ENCODE assay signal across 11 cellular contexts in the genomic region with DNA sequence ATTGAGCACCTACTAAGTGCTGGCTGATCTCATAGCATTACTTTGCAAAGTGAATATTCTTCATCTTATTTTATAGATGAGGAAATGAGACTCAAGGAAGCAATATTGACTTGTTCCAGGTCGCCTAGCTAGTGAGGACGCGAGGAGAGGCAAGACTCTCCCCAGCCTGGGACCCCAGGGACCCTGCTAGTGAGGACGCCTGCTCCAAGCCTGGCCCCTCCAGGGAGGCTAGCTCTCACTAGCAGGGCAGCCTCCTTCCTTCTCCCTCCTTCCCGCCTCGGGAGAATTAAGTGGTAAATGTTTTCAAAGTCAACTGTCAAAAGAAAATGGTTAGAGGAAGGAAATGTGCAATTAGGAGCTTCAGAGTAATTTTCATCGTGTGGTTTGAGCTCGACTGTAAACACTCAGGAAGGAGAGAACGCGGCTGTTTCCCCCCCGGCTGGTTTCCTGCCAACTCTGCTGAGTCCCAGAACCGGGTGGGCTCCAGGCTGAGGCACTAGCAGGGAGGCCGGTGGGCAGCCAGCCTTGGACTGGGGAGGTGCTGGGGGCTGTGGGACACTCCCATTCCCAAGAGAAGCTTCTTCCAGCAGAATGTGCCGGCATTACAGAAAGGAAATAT. TPM values are rescaled to one million over a fixed set of nuclear protein-coding genes. Genes with fewer than 3 reads are reported as not detected.
A peak's percentile ranks its signal among the peaks of the same experiment; 100 is the strongest.
DNase-seq lines count a peak whose midpoint lies in the region; ATAC-seq, FAIRE-seq and TF ChIP-seq lines count a peak whose summit lies in the region.
"Had no signal": no experiment of that assay in that cellular context is flagged by ENCODE, and none has a peak within 500 bp of the region (broad histone marks: within the 10 kb centered on the region; RNA-seq: fewer than 3 reads in every experiment).

No MANE protein-coding gene starts in this region.

- H3F3A ChIP-seq in GM23338 (replicated peaks; ENCODE audit: low read depth) = no peaks in the 10 kb centered on the region

- H3K27me3 ChIP-seq in heart right ventricle (no peaks in the 10 kb centered on the region), right atrium auricular region (no peaks in the 10 kb centered on the region), endothelial cell of umbilical vein (ENCODE audit: control insufficient read depth in 2 of 2, insufficient read depth in 2 of 2, low read length in 2 of 2) (no peaks in the 10 kb centered on the region), subcutaneous abdominal adipose tissue (ENCODE audit: control insufficient read depth in 5 of 5, insufficient read depth in 4 of 5, low read length in 5 of 5) (peaks cover 0 to 5% (median 0%) of the 10 kb centered on the region in 5 donors), GM23338 (ENCODE audit: insufficient read depth) (no peaks in the 10 kb centered on the region)

- no peaks in the 10 kb centered on the region for H3K36me3 Mint-ChIP-seq in T-cell
- no peaks in the 10 kb centered on the region for H3K36me3 Mint-ChIP-seq in GM23338 (ENCODE audit: low read depth)

- H3K36me3 ChIP-seq in heart right ventricle (no peaks in the 10 kb centered on the region), right atrium auricular region (no peaks in the 10 kb centered on the region), endothelial cell of umbilical vein (ENCODE audit: control insufficient read depth in 2 of 2, extremely low read depth in 1 of 2, insufficient read depth in 2 of 2, low read length in 2 of 2) (no peaks in the 10 kb centered on the region), subcutaneous abdominal adipose tissue (ENCODE audit: control insufficient read depth in 5 of 5, insufficient read depth in 5 of 5, low read length in 5 of 5) (no peaks in the 10 kb centered on the region), GM23338 (ENCODE audit: insufficient read depth) (no peaks in the 10 kb centered on the region)

- H3K9me3 Mint-ChIP-seq in T-cell (no peaks in the 10 kb centered on the region), GM23338 (no peaks in the 10 kb centered on the region)

- H3K9ac ChIP-seq in endothelial cell of umbilical vein (replicated peaks; ENCODE audit: extremely low read depth, insufficient read depth, low read length) = peak overlapping the region; percentile 1
- peak overlapping the region in 1 of 5 donors; percentile 56 for H3K9ac ChIP-seq in subcutaneous abdominal adipose tissue (ENCODE audit: low read length in 5 of 5)

- H3K79me2 ChIP-seq in endothelial cell of umbilical vein (ENCODE audit: control insufficient read depth, insufficient read depth, low read length) = no peaks in the 10 kb centered on the region
- H3K79me2 ChIP-seq in GM23338 (replicated peaks; ENCODE audit: insufficient read depth) = no peaks in the 10 kb centered on the region

- H3K9me3 ChIP-seq in heart right ventricle = peaks cover 0 to 11% (median under 1%) of the 10 kb centered on the region in 11 donors
- H3K9me3 ChIP-seq in right atrium auricular region = no peaks in the 10 kb centered on the region
- H3K9me3 ChIP-seq in endothelial cell of umbilical vein (replicated peaks; ENCODE audit: control insufficient read depth, insufficient read depth, low read length) = no peaks in the 10 kb centered on the region
- peaks cover 0 to 4% (median 0%) of the 10 kb centered on the region in 5 donors for H3K9me3 ChIP-seq in subcutaneous abdominal adipose tissue (ENCODE audit: control insufficient read depth in 5 of 5, low read length in 5 of 5)

- H3K4me2 ChIP-seq in endothelial cell of umbilical vein (ENCODE audit: insufficient read depth, low read length) = peak overlapping the region; percentile 9
- no peak overlapping the region for H3K4me2 ChIP-seq in GM23338

- H3K9me2 ChIP-seq in GM23338 (ENCODE audit: insufficient read depth) = no peaks in the 10 kb centered on the region

- BruUV-seq in endothelial cell of umbilical vein (replicated peaks; lab: Mats Ljungman, UMichigan) = no TSS peak

- FAIRE-seq in endothelial cell of umbilical vein (lab: Jason Lieb, UNC) = peak; percentile 99
- FAIRE-seq: endometrium had no signal

- POLR2A ChIA-PET in T-cell (lab: Charles Lee) (interaction anchor here (0.6 to 0.7 kb wide), 2 partner anchors 15 to 197 kb away, joined by 7 to 8 read pairs; no protein-coding TSS in a partner anchor), endothelial cell of umbilical vein (lab: Charles Lee) (interaction anchor here (0.8 to 1.3 kb wide), 4 partner anchors 10 to 41 kb away, joined by 4 to 9 read pairs (median 6); no protein-coding TSS in a partner anchor)

- CTCF ChIA-PET in T-cell (lab: Charles Lee) (interaction anchor here (0.6 to 1.0 kb wide), 2 partner anchors 15 to 19 kb away, joined by 3 to 4 read pairs; no protein-coding TSS in a partner anchor), endothelial cell of umbilical vein (lab: Charles Lee) (interaction anchor here (0.8 to 2.5 kb wide), 14 partner anchors 9 to 359 kb away, joined by 3 to 25 read pairs (median 4); a partner anchor contains a TSS)

- ATAC-seq in heart right ventricle = peak in 6 of 8 donors; percentile 8 to 50 (median 16)
- peak; percentile 61 to 91 (median 79) for ATAC-seq in T-cell (replicated peaks in 1 of 4)
- no peak for ATAC-seq in HG03045 (IDR thresholded peaks at IDR 0.05; ENCODE audit: unreplicated experiment)
- ATAC-seq in HG03108 (IDR thresholded peaks at IDR 0.05; ENCODE audit: unreplicated experiment) = no peak
- no peak for ATAC-seq in GM23338

- no peaks in the 10 kb centered on the region for H4K20me1 ChIP-seq in endothelial cell of umbilical vein (replicated peaks; ENCODE audit: control insufficient read depth, extremely low read depth, insufficient read depth, low read length)
- H4K20me1 ChIP-seq in GM23338 (replicated peaks; ENCODE audit: insufficient read depth) = no peaks in the 10 kb centered on the region

- TF ChIP-seq CTCF in heart right ventricle (IDR thresholded peaks at IDR 0.05) = no peak
- no peak for TF ChIP-seq CTCF in right atrium auricular region (IDR thresholded peaks at IDR 0.05)
- TF ChIP-seq CTCF in endothelial cell of umbilical vein (IDR thresholded peaks at IDR 0.05; ENCODE audit: extremely low read depth in 1 of 2, insufficient read depth in 1 of 2, low read depth in 1 of 2, low read length in 2 of 2) = no peak
- no peak for TF ChIP-seq CTCF in GM23338 (conservative IDR thresholded peaks at IDR 0.05; ENCODE audit: low read depth in 2 of 2)

- H3K27ac ChIP-seq in heart right ventricle = peak overlapping the region in 5 of 10 donors; percentile 4 to 67 (median 37)
- H3K27ac ChIP-seq in right atrium auricular region = no peak overlapping the region
- H3K27ac ChIP-seq in endothelial cell of umbilical vein (ENCODE audit: insufficient read depth, low read depth, low read length) = peak overlapping the region; percentile 62
- H3K27ac ChIP-seq in subcutaneous abdominal adipose tissue (ENCODE audit: low read depth, low read length) = peak overlapping the region; percentile 30
- no peak overlapping the region for H3K27ac ChIP-seq in GM23338 (ENCODE audit: low read depth)

- intact Hi-C loops in heart right ventricle (cut with DNase I) (no loop called here), endothelial cell of umbilical vein (cut with micrococcal nuclease) (loop anchor here (1.0 kb wide), 3 partner anchors 11 to 137 kb away; no protein-coding TSS in a partner anchor)

- no peak for DNase-seq in heart right ventricle
- no peak for DNase-seq in right atrium auricular region (ENCODE audit: low spot score)
- DNase-seq in T-cell = peak in 29 of 34 experiments; percentile 18 to 58 (median 34)
- DNase-seq in endothelial cell of umbilical vein (ENCODE audit: low read depth, low spot score) = peak; percentile 83
- no peak for DNase-seq in GM23338 (ENCODE audit: low spot score)
- DNase-seq: C1 segment of cervical spinal cord, kidney glomerular epithelial cell had no signal

- H3K4me1 ChIP-seq in heart right ventricle = peaks cover 10 to 47% (median 28%) of the 10 kb centered on the region in 9 donors
- peaks cover 0 to 25% of the 10 kb centered on the region in 2 donors for H3K4me1 ChIP-seq in right atrium auricular region
- H3K4me1 ChIP-seq in endothelial cell of umbilical vein (ENCODE audit: control insufficient read depth, extremely low read depth, insufficient read depth, low read length) = peaks cover 25% of the 10 kb centered on the region
- H3K4me1 ChIP-seq in subcutaneous abdominal adipose tissue (ENCODE audit: control insufficient read depth in 5 of 5, insufficient read depth in 5 of 5, low read length in 5 of 5) = peaks cover 3 to 31% (median 26%) of the 10 kb centered on the region in 5 donors
- no peaks in the 10 kb centered on the region for H3K4me1 ChIP-seq in GM23338 (ENCODE audit: insufficient read depth)

- dilution Hi-C loops in endothelial cell of umbilical vein (cut with MboI; ENCODE audit: extremely low pct_ligation_motif_present, low sequenced_read_pairs) = no loop called here

- H3K4me1 Mint-ChIP-seq in T-cell (peaks cover 32 to 38% (median 32%) of the 10 kb centered on the region in 3 donors), GM23338 (no peaks in the 10 kb centered on the region; the same call in 2 of the 3 replicates)

- H3K4me3 ChIP-seq in heart right ventricle (no peak overlapping the region), right atrium auricular region (no peak overlapping the region), endothelial cell of umbilical vein (replicated peaks in 1 of 3; ENCODE audit: insufficient read depth in 1 of 3, low read depth in 1 of 3, low read length in 3 of 3) (no peak overlapping the region), subcutaneous abdominal adipose tissue (ENCODE audit: low read depth in 1 of 5, low read length in 5 of 5) (no peak overlapping the region), GM23338 (no peak overlapping the region)

- peak overlapping the region; percentile 87 for H3K27ac Mint-ChIP-seq in T-cell
- H3K27ac Mint-ChIP-seq in GM23338 = no peak overlapping the region

- peak overlapping the region; percentile 49 to 68 (median 61) for H3K4me3 Mint-ChIP-seq in T-cell
- H3K4me3 Mint-ChIP-seq in GM23338 = no peak overlapping the region

- no peak for TF ChIP-seq POLR2A in endothelial cell of umbilical vein (IDR thresholded peaks at IDR 0.05; ENCODE audit: low read depth, low read length)

- H3K27me3 Mint-ChIP-seq in T-cell (no peaks in the 10 kb centered on the region), GM23338 (ENCODE audit: insufficient read depth, low read depth, poor library complexity) (peaks cover 5% of the 10 kb centered on the region)

- no peaks in the 10 kb centered on the region for H3K9me1 ChIP-seq in endothelial cell of umbilical vein (replicated peaks; ENCODE audit: control insufficient read depth, extremely low read depth, insufficient read depth, low read length)

- H2AFZ ChIP-seq in endothelial cell of umbilical vein (ENCODE audit: low read depth, low read length) (no peak overlapping the region), GM23338 (no peak overlapping the region)

- WGBS in heart right ventricle, 2 donors = 45 to 50% methylated on average over 14 of the region's 14 CpGs

RNA-seq across cellular contexts. Expression of a gene that starts 17.9 kb away (rescaled TPM):
- total RNA-seq in heart right ventricle (not detected), right atrium auricular region (under 1 TPM in 1 of 2 donors, not detected in 1; 0.12 TPM), T-cell (under 1 TPM in 3 of 5 donors, not detected in 2; 0.22 to 0.98 (median 0.50) TPM), endothelial cell of umbilical vein (7.0 and 14.4 TPM in 2 replicates)
- polyA plus RNA-seq in heart right ventricle (under 1 TPM in 1 of 2 donors, not detected in 1; 0.07 TPM), endothelial cell of umbilical vein (3.8 TPM in 2 replicates), GM23338 (2016; fragmentation: Nextera tagmentation; extraction: Ambion mirVana) (0.19 TPM in 1 of 2 replicates, not detected in the other)
- 4.3 and 4.4 TPM in 2 replicates for polyA plus RNA-seq in endothelial cell of umbilical vein (2011; cell fraction: cytosol; rRNA removed)
- 4.6 and 6.6 TPM in 2 replicates for polyA plus RNA-seq in endothelial cell of umbilical vein (2011; cell fraction: nucleus; rRNA removed)
- 8.0 and 18.4 TPM in 2 replicates for polyA plus RNA-seq in endothelial cell of umbilical vein (2012)
- 3.2 and 11.9 TPM in 2 replicates for polyA minus RNA-seq in endothelial cell of umbilical vein
- not detected for polyA minus RNA-seq in endothelial cell of umbilical vein (2011; cell fraction: cytosol; rRNA and poly(A)+ RNA removed)
- polyA minus RNA-seq in endothelial cell of umbilical vein (2011; cell fraction: nucleus; rRNA and poly(A)+ RNA removed) = 3.0 and 4.4 TPM in 2 replicates
- 0.14 and 0.70 TPM in 2 replicates for total RNA-seq in GM23338 (2014; rRNA removed; shearing (Covaris generic))

Comparison
In these comparisons a context has a peak if more than half of its experiments do, and no peak if none do; other contexts are left out.
1. ATAC-seq: peak in heart right ventricle (6 of 8) and T-cell (4 of 4); none in HG03045 (single experiment), HG03108 (single experiment) and GM23338 (single experiment).
2. DNase-seq: peak in T-cell (29 of 34) and endothelial cell of umbilical vein (single experiment); none in heart right ventricle (0 of 2), right atrium auricular region (single experiment) and GM23338 (single experiment).
3. H3K27ac ChIP-seq: peak in endothelial cell of umbilical vein (single experiment) and subcutaneous abdominal adipose tissue (single experiment); none in right atrium auricular region (0 of 2) and GM23338 (single experiment).